In the genomic region with DNA sequence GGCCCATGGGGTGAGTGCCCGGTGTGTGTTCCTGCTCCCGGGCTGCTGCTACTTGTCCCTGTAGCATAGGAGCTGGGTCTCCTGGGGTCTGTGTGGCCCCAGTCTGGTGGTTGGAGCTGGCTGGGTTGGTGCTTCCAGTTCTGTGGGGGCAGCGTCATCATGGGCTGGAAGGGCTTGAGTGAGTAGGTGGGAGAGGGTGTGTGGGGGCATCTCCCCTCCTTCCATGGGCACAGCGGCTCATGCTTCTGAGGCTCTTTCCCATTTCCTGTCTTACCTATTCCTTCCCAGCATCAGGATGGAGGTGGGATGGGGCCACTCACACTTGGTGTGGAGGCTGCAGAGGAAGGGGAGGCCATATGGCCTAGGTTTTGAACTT, we compare ENCODE assay signal across 24 cellular contexts. TPM values are rescaled to one million over a fixed set of nuclear protein-coding genes. Genes with fewer than 3 reads are reported as not detected.
DNase-seq lines count a peak whose midpoint lies in the region; ATAC-seq, FAIRE-seq and TF ChIP-seq lines count a peak whose summit lies in the region.
"Had no signal": no experiment of that assay in that cellular context is flagged by ENCODE, and none has a peak within 500 bp of the region (broad histone marks: within the 10 kb centered on the region; RNA-seq: fewer than 3 reads in every experiment).

No MANE protein-coding gene starts in this region.

- H2BK12ac ChIP-seq in trophoblast cell (ENCODE audit: low read length) = no peak overlapping the region

- no CpG with 5 or more reads among the region's 4 CpGs for WGBS in trophoblast cell (ENCODE audit: extremely low coverage, insufficient coverage, insufficient read length)

- H2BK5ac ChIP-seq in trophoblast cell (ENCODE audit: low read depth, low read length, poor library complexity) = no peak overlapping the region

- H3K79me1 ChIP-seq in trophoblast cell (ENCODE audit: low read length) = no peaks in the 10 kb centered on the region

- H3K4ac ChIP-seq in trophoblast cell (ENCODE audit: low read depth, low read length) = peak overlapping the region; percentile 30

- intact Hi-C loops in Calu3 (cut with micrococcal nuclease; ENCODE audit: unreplicated experiment) (no loop called here), left colon (cut with DNase I, micrococcal nuclease) (no loop called here)

- BruUV-seq in Calu3 (replicated peaks; lab: Mats Ljungman, UMichigan) = no TSS peak

- H2BK120ac ChIP-seq in trophoblast cell (ENCODE audit: insufficient read depth, low read length, poor library complexity) = no peak overlapping the region

- no peak overlapping the region for H3K4me3 ChIP-seq in trophoblast cell (ENCODE audit: low read depth, low read length)
- H3K4me3 ChIP-seq: BLaER1, GM23338, HAP-1 had no signal

- H3K4me1 ChIP-seq in trophoblast cell (ENCODE audit: control insufficient read depth in 1 of 2, insufficient read depth in 2 of 2, low read length in 2 of 2) = peaks cover 0 to 3% of the 10 kb centered on the region in 2 experiments
- H3K4me1 ChIP-seq: HAP-1 had no signal

- H2AK5ac ChIP-seq in trophoblast cell (ENCODE audit: low read length) = no peak overlapping the region

- H3K36me3 ChIP-seq in trophoblast cell (ENCODE audit: control insufficient read depth in 1 of 2, insufficient read depth in 2 of 2, low read length in 2 of 2) = peaks cover 82 to 89% of the 10 kb centered on the region in 2 experiments

- FAIRE-seq in HTR-8/SVneo (lab: Jason Lieb, UNC) = no peak
- FAIRE-seq: GM12891 had no signal

- no peak overlapping the region for H4K91ac ChIP-seq in trophoblast cell (ENCODE audit: low read depth, low read length)

- no peak overlapping the region for H3K4me2 ChIP-seq in trophoblast cell (ENCODE audit: low read length)
- H3K4me2 ChIP-seq: BLaER1, GM23338, KMS-11 had no signal

- H4K8ac ChIP-seq in trophoblast cell (ENCODE audit: low read depth, low read length) = no peak overlapping the region

- peaks cover 2% of the 10 kb centered on the region for H3K9me3 ChIP-seq in trophoblast cell (ENCODE audit: insufficient read depth, low read depth, low read length)
- H3K9me3 ChIP-seq: BLaER1, HAP-1 had no signal

- H3K27ac ChIP-seq in RWPE1 = peak overlapping the region; percentile 13
- no peak overlapping the region for H3K27ac ChIP-seq in trophoblast cell (ENCODE audit: low read depth, low read length)
- H3K27ac ChIP-seq: BLaER1, KMS-11 had no signal

- CTCF ChIA-PET in Calu3 (lab: Charles Lee) = interaction anchor here (1.1 to 1.3 kb wide), 3 partner anchors 10 to 34 kb away, joined by 3 to 6 read pairs (median 5); partner anchors contain the start of gene U2AF2
- CTCF ChIA-PET in RWPE1 (lab: Yijun Ruan, JAX) = interaction anchor here (0.6 kb wide), 1 partner anchor 9 kb away, joined by 3 read pairs; no protein-coding TSS in a partner anchor

- peak overlapping the region; percentile 10 for H3K18ac ChIP-seq in trophoblast cell (ENCODE audit: low read length)

- H3K27me3 ChIP-seq in trophoblast cell (ENCODE audit: insufficient read depth, low read length) = no peaks in the 10 kb centered on the region
- H3K27me3 ChIP-seq: BLaER1 had no signal

- H3K36me3 Mint-ChIP-seq in Calu3 (ENCODE audit: insufficient read depth, unreplicated experiment) (peaks cover 89% of the 10 kb centered on the region), glutamatergic neuron (ENCODE audit: unreplicated experiment) (no peaks in the 10 kb centered on the region)

- H3K27ac Mint-ChIP-seq in Calu3 (ENCODE audit: unreplicated experiment) (no peak overlapping the region), glutamatergic neuron (ENCODE audit: unreplicated experiment) (peak overlapping the region; percentile 5)
- H3K27ac Mint-ChIP-seq: CD4-positive, alpha-beta T cell; GM23338 had no signal

- DNase-seq in Calu3 = no peak
- DNase-seq in RWPE1 (ENCODE audit: low spot score) = no peak
- no peak for DNase-seq in glutamatergic neuron
- no peak for DNase-seq in trophoblast cell
- no peak for DNase-seq in left colon
- DNase-seq in HTR-8/SVneo (ENCODE audit: insufficient read length, low spot score) = no peak
- no peak for DNase-seq in NCI-H2107 treated with DMSO at 0.1 percent for 48 hours (lab: John Stamatoyannopoulos, UW; ENCODE audit: unreplicated experiment)
- DNase-seq: CD4-positive, alpha-beta T cell; COR-L47; DMS153; NCI-H1105; NCI-H146; NCI-H2029 treated with DMSO at 0.1 percent for 48 hours; NCI-H2171; NCI-H526; OCI-M1; SIG-M5 had no signal

- H2AFZ ChIP-seq in trophoblast cell (ENCODE audit: insufficient read depth, low read length, poor library complexity) = no peak overlapping the region
- H2AFZ ChIP-seq: GM23338 had no signal

- ATAC-seq in left colon (no peak), GM21447 (IDR thresholded peaks at IDR 0.05; ENCODE audit: unreplicated experiment) (no peak)
- ATAC-seq: GM23338, SK-N-SH treated with all-trans-retinoic acid at 6 μM for 48 hours had no signal

- H3K9ac ChIP-seq in trophoblast cell (ENCODE audit: low read length) = no peak overlapping the region
- H3K9ac ChIP-seq: BLaER1, KMS-11 had no signal

- no peak overlapping the region for H3K14ac ChIP-seq in trophoblast cell (ENCODE audit: low read length)

- H4K12ac ChIP-seq in trophoblast cell (ENCODE audit: low read depth, low read length) = no peak overlapping the region

- H3K23ac ChIP-seq in trophoblast cell (ENCODE audit: low read length) = no peak overlapping the region

- H3K9me3 Mint-ChIP-seq in Calu3 (ENCODE audit: low read depth, unreplicated experiment) = no peaks in the 10 kb centered on the region
- H3K9me3 Mint-ChIP-seq in glutamatergic neuron (ENCODE audit: unreplicated experiment) = peaks cover 20% of the 10 kb centered on the region
- H3K9me3 Mint-ChIP-seq: CD4-positive, alpha-beta T cell had no signal

- H3K4me3 Mint-ChIP-seq in Calu3 (ENCODE audit: low read depth, unreplicated experiment) = peak overlapping the region; percentile 41
- no peak overlapping the region for H3K4me3 Mint-ChIP-seq in glutamatergic neuron (ENCODE audit: unreplicated experiment)
- H3K4me3 Mint-ChIP-seq: CD4-positive, alpha-beta T cell; GM23338 had no signal

- POLR2A ChIA-PET in RWPE1 (lab: Yijun Ruan, JAX; ENCODE audit: low non-redundant PET) = no interaction called here

- H3K27me3 Mint-ChIP-seq in Calu3 (ENCODE audit: unreplicated experiment) = no peaks in the 10 kb centered on the region
- peaks cover 10% of the 10 kb centered on the region for H3K27me3 Mint-ChIP-seq in glutamatergic neuron (ENCODE audit: unreplicated experiment)
- H3K27me3 Mint-ChIP-seq: CD4-positive, alpha-beta T cell had no signal

- TF ChIP-seq CTCF in Calu3 (IDR thresholded peaks at IDR 0.05; ENCODE audit: unreplicated experiment) (no peak), RWPE1 (conservative IDR thresholded peaks at IDR 0.05; ENCODE audit: low read depth) (no peak), glutamatergic neuron (IDR thresholded peaks at IDR 0.05; ENCODE audit: partially characterized antibody, unreplicated experiment) (no peak)

- H3K4me1 Mint-ChIP-seq in Calu3 (ENCODE audit: low read depth, unreplicated experiment) (peaks cover 51% of the 10 kb centered on the region), glutamatergic neuron (ENCODE audit: low read depth, unreplicated experiment) (peaks cover 8% of the 10 kb centered on the region)

- no peaks in the 10 kb centered on the region for H3K79me2 ChIP-seq in trophoblast cell (ENCODE audit: control insufficient read depth, insufficient read depth, low read length, poor library complexity)

RNA-seq across cellular contexts. Expression of gene EPN1, which starts 8.0 kb away (rescaled TPM):
- 162 and 180 TPM in 2 replicates for total RNA-seq in Calu3 (2022)
- 150 TPM for total RNA-seq in glutamatergic neuron (ENCODE audit: unreplicated experiment)
- 99.8 and 104 TPM in 2 replicates for polyA plus RNA-seq in trophoblast cell (2013)
- total RNA-seq in left colon = 100 to 1,000 TPM; 235 to 239 TPM

RNA-seq across cellular contexts. Expression of gene U2AF2, which starts 12.2 kb away (rescaled TPM):
- 286 and 309 TPM in 2 replicates for total RNA-seq in Calu3 (2022)
- total RNA-seq in glutamatergic neuron (ENCODE audit: unreplicated experiment) = 216 TPM
- 128 and 132 TPM in 2 replicates for polyA plus RNA-seq in trophoblast cell (2013)
- 100 to 1,000 TPM; 142 to 167 TPM for total RNA-seq in left colon

RNA-seq across cellular contexts. Expression of gene CCDC106, which starts 19.0 kb away (rescaled TPM):
- total RNA-seq in Calu3 (2022) (12.7 and 18.3 TPM in 2 replicates), glutamatergic neuron (ENCODE audit: unreplicated experiment) (32.1 TPM), left colon (1 to 10 TPM; 6.2 to 6.7 TPM)
- polyA plus RNA-seq in trophoblast cell (2013) = 14.4 and 14.6 TPM in 2 replicates

RNA-seq across cellular contexts. Expression of gene ZNF581, which starts 23.5 kb away (rescaled TPM):
- total RNA-seq in Calu3 (2022) (33.0 and 33.1 TPM in 2 replicates), glutamatergic neuron (ENCODE audit: unreplicated experiment) (31.0 TPM), left colon (10 to 100 TPM; 15.2 to 18.7 TPM)
- polyA plus RNA-seq in trophoblast cell (2013) = 27.4 and 27.9 TPM in 2 replicates

RNA-seq across cellular contexts. Expression of gene ZNF580, which starts 26.2 kb away (rescaled TPM):
- 35.6 TPM in 2 replicates for total RNA-seq in Calu3 (2022)
- 43.6 TPM for total RNA-seq in glutamatergic neuron (ENCODE audit: unreplicated experiment)
- 24.2 and 24.6 TPM in 2 replicates for polyA plus RNA-seq in trophoblast cell (2013)
- total RNA-seq in left colon = 10 to 100 TPM; 22.5 to 23.3 TPM
